ENCODE assay signal across 8 cellular contexts in genomic region chr2:205680067-205680466, GRCh38. TPM values are rescaled to one million over a fixed set of nuclear protein-coding genes. Genes with fewer than 3 reads are reported as not detected.
DNase-seq lines count a peak whose midpoint lies in the region; ATAC-seq and TF ChIP-seq lines count a peak whose summit lies in the region.

No MANE protein-coding gene starts in this region.

- ATAC-seq in GM21423 (IDR thresholded peaks at IDR 0.05; ENCODE audit: unreplicated experiment) = peak; percentile 57
- peak; percentile 49 for ATAC-seq in activated CD8-positive, alpha-beta T cell treated with anti-CD3 and anti-CD28 coated beads for 36 hours

- H2AK5ac ChIP-seq in neuronal stem cell (ENCODE audit: low read depth, low read length) = no peak overlapping the region

- no peaks in the 10 kb centered on the region for H3K9me3 Mint-ChIP-seq in activated CD8-positive, alpha-beta T cell treated with anti-CD3 and anti-CD28 coated beads for 36 hours

- H3K18ac ChIP-seq in neuronal stem cell (ENCODE audit: low read length) = no peak overlapping the region

- no peak overlapping the region for H3K4me2 ChIP-seq in neuronal stem cell (ENCODE audit: insufficient read depth, low read length, poor library complexity, severe bottlenecking)

- H3K36me3 Mint-ChIP-seq in activated CD8-positive, alpha-beta T cell treated with anti-CD3 and anti-CD28 coated beads for 36 hours (ENCODE audit: low read depth) = no peaks in the 10 kb centered on the region

- H2BK12ac ChIP-seq in neuronal stem cell (ENCODE audit: low read length) = no peak overlapping the region

- peaks cover 42% of the 10 kb centered on the region for H3K27me3 Mint-ChIP-seq in activated CD8-positive, alpha-beta T cell treated with anti-CD3 and anti-CD28 coated beads for 36 hours

- intact Hi-C loops in activated CD8-positive, alpha-beta T cell treated with anti-CD3 and anti-CD28 coated beads for 36 hours (cut with micrococcal nuclease) = no loop called here
- intact Hi-C loops in posterior vena cava (cut with DNase I) = loop anchor here (5.0 to 10.0 kb wide), 2 partner anchors 245 to 1433 kb away; no protein-coding TSS in a partner anchor

- H3K9ac ChIP-seq in neuronal stem cell (ENCODE audit: low read depth, low read length, poor library complexity) = no peak overlapping the region

- H3K4me3 Mint-ChIP-seq in activated CD8-positive, alpha-beta T cell treated with anti-CD3 and anti-CD28 coated beads for 36 hours = no peak overlapping the region

- no peak overlapping the region for H4K8ac ChIP-seq in neuronal stem cell (ENCODE audit: low read depth, low read length)

- H3K27ac ChIP-seq in HL-60 (replicated peaks) (no peak overlapping the region), neuronal stem cell (replicated peaks; ENCODE audit: low read length) (no peak overlapping the region)

- H3K27ac Mint-ChIP-seq in activated CD8-positive, alpha-beta T cell treated with anti-CD3 and anti-CD28 coated beads for 36 hours = no peak overlapping the region

- H3K4me3 ChIP-seq in HL-60 (replicated peaks; ENCODE audit: insufficient read depth, low read length) (no peak overlapping the region), fibroblast of mammary gland (ENCODE audit: control insufficient read depth, low read depth, low read length) (no peak overlapping the region), neuronal stem cell (ENCODE audit: low read length in 2 of 2) (no peak overlapping the region)

- peaks cover 13% of the 10 kb centered on the region for H3K4me1 Mint-ChIP-seq in activated CD8-positive, alpha-beta T cell treated with anti-CD3 and anti-CD28 coated beads for 36 hours (ENCODE audit: low read depth)

- no peak overlapping the region for H3K14ac ChIP-seq in neuronal stem cell (ENCODE audit: low read length)

- no peak overlapping the region for H2BK15ac ChIP-seq in neuronal stem cell (ENCODE audit: low read length)

- peak; percentile 84 for DNase-seq in DMS79 treated with DMSO at 0.1 percent for 48 hours (lab: John Stamatoyannopoulos, UW)
- peak in 1 of 2 experiments; percentile 63 for DNase-seq in HL-60 (ENCODE audit: low read depth in 1 of 2, low spot score in 1 of 2)
- DNase-seq in NCI-H774 (lab: John Stamatoyannopoulos, UW) = peak; percentile 60
- peak; percentile 63 for DNase-seq in activated CD8-positive, alpha-beta T cell treated with anti-CD3 and anti-CD28 coated beads for 36 hours
- DNase-seq in fibroblast of mammary gland (ENCODE audit: low read depth) = peak; percentile 91
- peak; percentile 86 for DNase-seq in neuronal stem cell (ENCODE audit: low spot score)
- DNase-seq in posterior vena cava (ENCODE audit: low spot score) = no peak

- no peak overlapping the region for H2BK120ac ChIP-seq in neuronal stem cell (ENCODE audit: low read depth, low read length)

- no CpG with 5 or more reads among the region's 3 CpGs for WGBS in neuronal stem cell (ENCODE audit: extremely low coverage in 2 of 2, insufficient read length in 2 of 2, insufficient replicate concordance in 1 of 2), 2 donors

- H4K91ac ChIP-seq in neuronal stem cell (ENCODE audit: low read depth, low read length, poor library complexity) = no peak overlapping the region

- TF ChIP-seq CTCF in HL-60 (IDR thresholded peaks at IDR 0.05; ENCODE audit: insufficient read depth, low read length) (peak; percentile 47), fibroblast of mammary gland (conservative IDR thresholded peaks at IDR 0.05; ENCODE audit: control insufficient read depth, insufficient read depth, low read depth, low read length) (peak; percentile 64)
- TF ChIP-seq CTCF in activated CD8-positive, alpha-beta T cell treated with anti-CD3 and anti-CD28 coated beads for 36 hours (IDR thresholded peaks at IDR 0.05) = peak; percentile 74

- no peaks in the 10 kb centered on the region for H3K79me1 ChIP-seq in neuronal stem cell (ENCODE audit: low read depth, low read length)

- H3K36me3 ChIP-seq in neuronal stem cell (replicated peaks in 1 of 2; ENCODE audit: control insufficient read depth in 2 of 2, insufficient read depth in 2 of 2, low read length in 2 of 2) = no peaks in the 10 kb centered on the region

- H3K4ac ChIP-seq in neuronal stem cell (ENCODE audit: low read length) = no peak overlapping the region

- H3K23ac ChIP-seq in neuronal stem cell (ENCODE audit: low read depth, low read length, poor library complexity) = no peak overlapping the region

- H2BK5ac ChIP-seq in neuronal stem cell (ENCODE audit: low read length) = no peak overlapping the region

- CTCF ChIA-PET in activated CD8-positive, alpha-beta T cell treated with anti-CD3 and anti-CD28 coated beads for 36 hours (lab: Charles Lee) = interaction anchor here (0.9 to 1.8 kb wide), 4 partner anchors 15 to 1574 kb away, joined by 3 to 6 read pairs (median 5); no protein-coding TSS in a partner anchor

- H3K9me3 ChIP-seq in neuronal stem cell (replicated peaks in 1 of 2; ENCODE audit: control insufficient read depth in 2 of 2, insufficient read depth in 1 of 2, low read depth in 1 of 2, low read length in 2 of 2) = no peaks in the 10 kb centered on the region

- POLR2A ChIA-PET in activated CD8-positive, alpha-beta T cell treated with anti-CD3 and anti-CD28 coated beads for 36 hours (lab: Charles Lee) = no interaction called here

- peak overlapping the region; percentile 16 for H2AFZ ChIP-seq in neuronal stem cell (ENCODE audit: low read length)

- peaks cover 20 to 30% of the 10 kb centered on the region in 2 donors for H3K4me1 ChIP-seq in neuronal stem cell (ENCODE audit: control insufficient read depth in 2 of 2, insufficient read depth in 1 of 2, low read depth in 1 of 2, low read length in 2 of 2)

- H3K27me3 ChIP-seq in HL-60 (ENCODE audit: insufficient read depth, poor library complexity, severe bottlenecking) = peaks cover 43% of the 10 kb centered on the region
- peaks cover 2 to 25% (median 2%) of the 10 kb centered on the region in 3 experiments for H3K27me3 ChIP-seq in neuronal stem cell (ENCODE audit: control insufficient read depth in 3 of 3, insufficient read depth in 3 of 3, low read depth in 1 of 3, low read length in 3 of 3)

RNA-seq across cellular contexts. Expression of gene NRP2, which starts 2.2 kb away (rescaled TPM):
- 1 to 10 TPM in 1 of 2 experiments, under 1 TPM in 1; 0.63 to 1.6 TPM for total RNA-seq in activated CD8-positive, alpha-beta T cell treated with anti-CD3 and anti-CD28 coated beads for 36 hours
- 7.6 TPM for polyA plus RNA-seq in neuronal stem cell (2013, experiment 1 of 2)
- 7.4 TPM for polyA plus RNA-seq in neuronal stem cell (2013, experiment 2 of 2)
- 10 to 100 TPM; 80.8 to 93.5 TPM for total RNA-seq in posterior vena cava

Comparison
In these comparisons a context has a peak if more than half of its experiments do, and no peak if none do; other contexts are left out.
1. RNA of gene NRP2, which starts 2.2 kb away (total RNA-seq): 80.8 to 93.5 TPM in posterior vena cava; 0.63 to 1.6 TPM in activated CD8-positive, alpha-beta T cell treated with anti-CD3 and anti-CD28 coated beads for 36 hours; every median in the first group is over 10 times any median in the second.
2. Peak in every context shown above with its lines, with median percentiles within 50 percentile points of each other: CTCF ChIP-seq.